ENCODE assay signal across 21 cellular contexts in the genomic region with DNA sequence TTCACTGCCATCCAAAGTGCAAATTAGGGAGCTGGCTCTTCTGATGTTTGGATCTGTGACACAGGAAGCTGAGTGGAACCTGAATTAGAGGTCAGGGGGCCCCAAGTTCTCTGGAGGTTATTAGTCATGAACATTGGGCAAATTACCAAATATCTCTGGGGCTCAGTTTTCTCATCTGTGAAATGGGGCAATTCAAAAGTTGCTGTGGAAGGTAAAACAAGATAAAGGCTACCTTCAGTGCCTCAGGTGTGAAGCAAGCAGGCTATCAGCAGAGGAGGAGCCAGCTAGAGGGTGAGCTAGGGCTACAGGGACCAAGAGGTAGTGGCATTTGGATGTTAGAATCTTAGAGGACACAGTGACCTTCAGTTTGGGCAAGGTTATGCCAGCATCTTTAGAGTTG.
"Had no signal": no experiment of that assay in that cellular context is flagged by ENCODE, and none has a peak within 500 bp of the region (broad histone marks: within the 10 kb centered on the region; RNA-seq: fewer than 3 reads in every experiment).

No MANE protein-coding gene starts in this region.

- H3K27me3 ChIP-seq: ovary, sigmoid colon, suprapubic skin, upper lobe of right lung had no signal

- H3K4me3 ChIP-seq: left ventricle myocardium inferior, lung, ovary, prostate gland, sigmoid colon, spleen, suprapubic skin, thoracic aorta, tibial artery, upper lobe of right lung had no signal

- DNase-seq: hippocampal formation; left ventricle myocardium inferior; mesendoderm; naive B cell; natural killer cell; nephron progenitor cell; ovary; posterior cingulate gyrus; retina; right cardiac atrium; sigmoid colon; small intestine; spleen; stimulated activated CD4-positive, alpha-beta T cell treated with anti-CD3 and anti-CD28 coated beads, Interleukin-4, amount 100 ng/mL, for 24 hours; stimulated activated naive CD4-positive, alpha-beta T cell; tibial artery; upper lobe of right lung had no signal

- H3K27ac ChIP-seq: left ventricle myocardium inferior, ovary, prostate gland, sigmoid colon, spleen, suprapubic skin, thoracic aorta, tibial artery, upper lobe of right lung had no signal

- H3K4me1 ChIP-seq: left ventricle myocardium inferior, prostate gland, sigmoid colon, spleen, suprapubic skin, tibial artery, upper lobe of right lung had no signal

- ATAC-seq: natural killer cell, right cardiac atrium, upper lobe of right lung had no signal

- FAIRE-seq: small intestine had no signal

- H3K36me3 ChIP-seq: left ventricle myocardium inferior, ovary, prostate gland, sigmoid colon, spleen, suprapubic skin, thoracic aorta, tibial artery, upper lobe of right lung had no signal

- H3K9me3 ChIP-seq: prostate gland, suprapubic skin, thoracic aorta, tibial artery, upper lobe of right lung had no signal
